In the genomic region with DNA sequence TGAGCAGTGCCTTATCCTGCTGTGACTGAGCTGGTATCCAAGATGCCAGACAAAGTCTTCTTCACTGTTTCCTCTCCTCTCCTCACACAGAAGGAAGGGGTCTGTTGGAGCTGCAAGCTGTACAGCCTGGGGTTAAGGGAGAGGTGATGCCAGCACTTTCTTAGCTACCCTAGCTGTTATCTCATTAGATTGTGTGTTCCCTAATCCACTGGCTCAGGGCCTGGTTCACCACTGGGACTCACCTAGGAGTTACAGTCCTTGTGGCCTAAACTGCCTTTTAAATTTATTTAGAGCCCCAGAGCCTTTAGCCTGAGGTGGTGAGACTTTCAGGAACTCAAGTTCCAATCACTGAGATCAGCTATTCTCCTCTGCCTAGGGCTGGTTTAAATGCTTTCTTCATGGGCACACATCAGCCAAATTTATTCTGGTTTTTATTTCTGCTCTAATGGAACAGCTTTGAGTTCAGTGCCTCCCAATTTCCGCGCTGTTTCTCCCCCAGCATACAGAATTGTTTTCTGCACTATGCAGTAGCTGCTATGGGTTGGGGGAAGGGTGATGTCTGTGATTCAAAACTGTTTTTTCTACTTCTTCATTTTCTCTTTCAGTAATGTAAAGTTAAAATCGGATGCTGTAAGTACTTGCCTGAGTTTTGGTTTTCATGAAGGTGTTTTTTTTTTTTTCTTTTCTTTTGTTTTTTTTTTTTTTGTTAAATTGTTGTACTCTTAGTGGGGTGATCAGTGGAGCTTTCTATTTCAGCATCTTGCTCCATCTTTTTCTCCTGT, we compare ENCODE assay signal across 17 cellular contexts.
DNase-seq lines count a peak whose midpoint lies in the region; ATAC-seq and TF ChIP-seq lines count a peak whose summit lies in the region.
"Had no signal": no experiment of that assay in that cellular context is flagged by ENCODE, and none has a peak within 500 bp of the region (broad histone marks: within the 10 kb centered on the region; RNA-seq: fewer than 3 reads in every experiment).

No MANE protein-coding gene starts in this region.

- no peaks in the 10 kb centered on the region for H3K4me1 ChIP-seq in aorta (ENCODE audit: control insufficient read depth in 1 of 2, insufficient read depth in 2 of 2, low read length in 2 of 2)

- H3K36me3 ChIP-seq in aorta (ENCODE audit: control insufficient read depth in 1 of 2, insufficient read depth in 2 of 2, low read length in 1 of 2): no peaks in the 10 kb centered on the region
- H3K36me3 ChIP-seq: brain microvascular endothelial cell had no signal

- ATAC-seq in left ventricle myocardium superior (peak; percentile 60), left cardiac atrium (no peak), GM21717 (IDR thresholded peaks at IDR 0.05; ENCODE audit: unreplicated experiment) (peak; percentile 86), HG03521 (IDR thresholded peaks at IDR 0.05; ENCODE audit: unreplicated experiment) (peak; percentile 64), aorta (ENCODE audit: low FRiP score) (no peak)
- no peak for ATAC-seq in CD4-positive, alpha-beta T cell (ENCODE audit: poor library complexity)
- ATAC-seq: activated CD8-positive, alpha-beta memory T cell treated with anti-CD3 and anti-CD28 coated beads, Interleukin-2, amount 10 ng/mL, durations not matched to agents 7 days and 5 days had no signal

- no peaks in the 10 kb centered on the region for H3K27me3 ChIP-seq in aorta (ENCODE audit: control insufficient read depth in 1 of 2, insufficient read depth in 2 of 2, low read length in 1 of 2)
- H3K27me3 ChIP-seq in CD4-positive, alpha-beta T cell (ENCODE audit: control insufficient read depth, insufficient read depth, low read length): peaks cover 11% of the 10 kb centered on the region
- H3K27me3 ChIP-seq: brain microvascular endothelial cell had no signal

- no peak for DNase-seq in left ventricle myocardium superior
- DNase-seq in left cardiac atrium: no peak
- DNase-seq in HEK293T (ENCODE audit: extremely low spot score): no peak
- no peak for DNase-seq in aorta
- no peak for DNase-seq in CD4-positive, alpha-beta T cell
- DNase-seq in erythroblast (lab: John Stamatoyannopoulos, UW): no peak
- DNase-seq: activated CD8-positive, alpha-beta memory T cell treated with anti-CD3 and anti-CD28 coated beads, Interleukin-2, amount 10 ng/mL, durations not matched to agents 7 days and 5 days; activated naive CD4-positive, alpha-beta T cell treated with Interleukin-2 at 50 U/mL for 16 hours; brain microvascular endothelial cell; CD8-positive, alpha-beta memory T cell; mammary epithelial cell; NCI-H1436 treated with DMSO at 0.1 percent for 48 hours; NCI-H510A; stimulated activated naive CD4-positive, alpha-beta T cell treated with Interleukin-2 at 50 U/mL for 16 hours had no signal

- POLR2A ChIA-PET in HEK293T (lab: Yijun Ruan, JAX): interaction anchor here (1.1 kb wide), 1 partner anchor 511 kb away, joined by 4 read pairs; a partner anchor contains a TSS
- POLR2A ChIA-PET in CD4-positive, alpha-beta T cell (lab: Charles Lee): no interaction called here

- no peak overlapping the region for H3K4me3 ChIP-seq in aorta (ENCODE audit: low read length in 2 of 2)

- no peak for TF ChIP-seq CTCF in CD4-positive, alpha-beta T cell (IDR thresholded peaks at IDR 0.05)

- intact Hi-C loops in left ventricle myocardium superior (cut with micrococcal nuclease) (no loop called here), left cardiac atrium (cut with DNase I) (no loop called here), aorta (cut with DNase I) (no loop called here)
- intact Hi-C loops in CD4-positive, alpha-beta T cell (cut with DNase I, micrococcal nuclease): no loop called here

- no peaks in the 10 kb centered on the region for H3K36me3 Mint-ChIP-seq in CD4-positive, alpha-beta T cell (ENCODE audit: low read depth)
- H3K36me3 Mint-ChIP-seq: activated CD8-positive, alpha-beta memory T cell treated with anti-CD3 and anti-CD28 coated beads, Interleukin-2, amount 10 ng/mL, durations not matched to agents 7 days and 5 days had no signal

- H3K27ac Mint-ChIP-seq in CD4-positive, alpha-beta T cell: no peak overlapping the region
- H3K27ac Mint-ChIP-seq: activated CD8-positive, alpha-beta memory T cell treated with anti-CD3 and anti-CD28 coated beads, Interleukin-2, amount 10 ng/mL, durations not matched to agents 7 days and 5 days had no signal

- 70 to 79% methylated on average over 3 of the region's 3 CpGs for WGBS in aorta, 2 donors

- H3K9me3 Mint-ChIP-seq in CD4-positive, alpha-beta T cell: peaks cover 6% of the 10 kb centered on the region

- CTCF ChIA-PET in HEK293T (lab: Yijun Ruan, JAX): interaction anchor here (0.8 kb wide), 1 partner anchor 12 kb away, joined by 5 read pairs; no protein-coding TSS in a partner anchor
- CTCF ChIA-PET in CD4-positive, alpha-beta T cell (lab: Charles Lee): no interaction called here

- no peak overlapping the region for H3K4me3 Mint-ChIP-seq in CD4-positive, alpha-beta T cell
- H3K4me3 Mint-ChIP-seq: activated CD8-positive, alpha-beta memory T cell treated with anti-CD3 and anti-CD28 coated beads, Interleukin-2, amount 10 ng/mL, durations not matched to agents 7 days and 5 days; CD8-positive, alpha-beta memory T cell had no signal

- TF ChIP-seq POLR2A in erythroblast (IDR thresholded peaks at IDR 0.05; ENCODE audit: low read length): no peak

- H3K27ac ChIP-seq in aorta (ENCODE audit: low read depth in 1 of 2, low read length in 2 of 2): no peak overlapping the region
- no peak overlapping the region for H3K27ac ChIP-seq in CD4-positive, alpha-beta T cell (ENCODE audit: low read depth, low read length)
- H3K27ac ChIP-seq: brain microvascular endothelial cell, KMS-11 had no signal

- peaks cover 3% of the 10 kb centered on the region for H3K9me3 ChIP-seq in aorta (ENCODE audit: control insufficient read depth, low read length)
- no peaks in the 10 kb centered on the region for H3K9me3 ChIP-seq in CD4-positive, alpha-beta T cell (ENCODE audit: control insufficient read depth, low read length)

- no peaks in the 10 kb centered on the region for H3K4me1 Mint-ChIP-seq in CD4-positive, alpha-beta T cell (ENCODE audit: low read depth)
- H3K4me1 Mint-ChIP-seq: activated CD8-positive, alpha-beta memory T cell treated with anti-CD3 and anti-CD28 coated beads, Interleukin-2, amount 10 ng/mL, durations not matched to agents 7 days and 5 days; CD8-positive, alpha-beta memory T cell had no signal

- H3K27me3 Mint-ChIP-seq in CD4-positive, alpha-beta T cell: peaks cover 58% of the 10 kb centered on the region

TF ChIP-seq in HEK293T, 16 proteins besides CTCF, POLR2A, EP300 and RAD21:
- TF ChIP-seq FOXK2 (IDR thresholded peaks at IDR 0.05) (no peak), SUZ12 (IDR thresholded peaks at IDR 0.05) (no peak), BHLHE40 (IDR thresholded peaks at IDR 0.05; ENCODE audit: borderline replicate concordance) (no peak), ZNF384 (IDR thresholded peaks at IDR 0.05) (no peak), SP1 (IDR thresholded peaks at IDR 0.05) (no peak), CTBP1 (IDR thresholded peaks at IDR 0.05; ENCODE audit: borderline replicate concordance) (no peak), FOXA1 (IDR thresholded peaks at IDR 0.05) (no peak), FOXM1 (IDR thresholded peaks at IDR 0.05; ENCODE audit: borderline replicate concordance) (no peak), NFRKB (IDR thresholded peaks at IDR 0.05) (no peak)
- TF ChIP-seq, protein P1, sequence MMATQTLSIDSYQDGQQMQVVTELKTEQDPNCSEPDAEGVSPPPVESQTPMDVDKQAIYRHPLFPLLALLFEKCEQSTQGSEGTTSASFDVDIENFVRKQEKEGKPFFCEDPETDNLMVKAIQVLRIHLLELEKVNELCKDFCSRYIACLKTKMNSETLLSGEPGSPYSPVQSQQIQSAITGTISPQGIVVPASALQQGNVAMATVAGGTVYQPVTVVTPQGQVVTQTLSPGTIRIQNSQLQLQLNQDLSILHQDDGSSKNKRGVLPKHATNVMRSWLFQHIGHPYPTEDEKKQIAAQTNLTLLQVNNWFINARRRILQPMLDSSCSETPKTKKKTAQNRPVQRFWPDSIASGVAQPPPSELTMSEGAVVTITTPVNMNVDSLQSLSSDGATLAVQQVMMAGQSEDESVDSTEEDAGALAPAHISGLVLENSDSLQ (IDR thresholded peaks at IDR 0.05): no peak
TF ChIP-seq in HEK293T: peak in this region for 0.

Comparison
In these comparisons a context has a peak if more than half of its experiments do, and no peak if none do; other contexts are left out.
1. ATAC-seq: peak in left ventricle myocardium superior (single experiment), GM21717 (single experiment) and HG03521 (single experiment); none in left cardiac atrium (0 of 2), aorta (single experiment) and CD4-positive, alpha-beta T cell (single experiment).